ENCODE assay signal across 20 cellular contexts in the genomic region with DNA sequence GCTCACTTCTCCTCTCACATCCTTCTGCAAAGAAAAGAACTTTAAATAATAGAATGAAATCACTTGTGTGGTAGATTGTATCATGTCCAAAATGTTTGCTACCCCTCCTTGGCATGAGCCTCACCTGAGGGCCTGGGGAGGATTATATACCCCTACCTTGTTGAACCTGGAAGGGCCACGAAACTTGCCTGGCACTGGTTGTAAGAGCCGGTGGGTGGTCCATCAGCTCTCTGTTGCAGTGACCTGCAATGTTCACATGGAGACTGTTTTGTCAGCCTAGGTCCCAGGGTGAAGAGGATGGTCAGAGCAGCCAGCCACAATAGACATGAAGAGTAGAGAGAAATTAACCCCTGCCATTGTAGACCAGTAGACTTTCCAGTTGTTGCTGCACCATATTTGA. TPM values are rescaled to one million over a fixed set of nuclear protein-coding genes. Genes with fewer than 3 reads are reported as not detected.
DNase-seq lines count a peak whose midpoint lies in the region; ATAC-seq and TF ChIP-seq lines count a peak whose summit lies in the region.
"Had no signal": no experiment of that assay in that cellular context is flagged by ENCODE, and none has a peak within 500 bp of the region (broad histone marks: within the 10 kb centered on the region; RNA-seq: fewer than 3 reads in every experiment).

No MANE protein-coding gene starts in this region.

- H3K27ac Mint-ChIP-seq in activated naive CD4-positive, alpha-beta T cell treated with anti-CD3 and anti-CD28 coated beads, Interleukin-2, amount 10 ng/mL, durations not matched to agents 7 days and 5 days, result peak overlapping the region; percentile 5
- no peak overlapping the region for H3K27ac Mint-ChIP-seq in natural killer cell treated with Interleukin-12 subunit alpha and Interleukin-12 subunit beta and Interleukin-15 and Interleukin-18, amount 100 ng/mL, for 72 hours
- no peak overlapping the region for H3K27ac Mint-ChIP-seq in natural killer cell
- H3K27ac Mint-ChIP-seq in CD8-positive, alpha-beta memory T cell, result peak overlapping the region in 1 of 8 donors; percentile 65
- H3K27ac Mint-ChIP-seq: CD4-positive, alpha-beta T cell; GM23338 had no signal

- intact Hi-C loops in natural killer cell (cut with micrococcal nuclease), result no loop called here

- H3K4me3 ChIP-seq in parathyroid adenoma (ENCODE audit: low read depth, low read length), result no peak overlapping the region
- no peak overlapping the region for H3K4me3 ChIP-seq in CD8-positive, alpha-beta memory T cell (ENCODE audit: low read length)
- H3K4me3 ChIP-seq: A549, GM23338 had no signal

- ATAC-seq in natural killer cell treated with Interleukin-12 subunit alpha and Interleukin-12 subunit beta and Interleukin-15 and Interleukin-18, amount 100 ng/mL, for 72 hours, result no peak
- ATAC-seq in natural killer cell (no peak), GM21528 (IDR thresholded peaks at IDR 0.05; ENCODE audit: low FRiP score, unreplicated experiment) (no peak)

- CTCF ChIA-PET in activated naive CD4-positive, alpha-beta T cell treated with anti-CD3 and anti-CD28 coated beads, Interleukin-2, amount 10 ng/mL, durations not matched to agents 7 days and 5 days (lab: Charles Lee), result interaction anchor here (1.9 kb wide), 1 partner anchor 12 kb away, joined by 6 read pairs; no protein-coding TSS in a partner anchor
- CTCF ChIA-PET in CD8-positive, alpha-beta memory T cell (lab: Charles Lee), result interaction anchor here (0.9 to 1.0 kb wide), 2 partner anchors 10 to 127 kb away, joined by 3 read pairs; no protein-coding TSS in a partner anchor

- H3K9me3 Mint-ChIP-seq in activated naive CD4-positive, alpha-beta T cell treated with anti-CD3 and anti-CD28 coated beads, Interleukin-2, amount 10 ng/mL, durations not matched to agents 7 days and 5 days, result no peaks in the 10 kb centered on the region
- H3K9me3 Mint-ChIP-seq in natural killer cell treated with Interleukin-12 subunit alpha and Interleukin-12 subunit beta and Interleukin-15 and Interleukin-18, amount 100 ng/mL, for 72 hours, result no peaks in the 10 kb centered on the region
- H3K9me3 Mint-ChIP-seq in natural killer cell, result no peaks in the 10 kb centered on the region
- no peaks in the 10 kb centered on the region for H3K9me3 Mint-ChIP-seq in CD8-positive, alpha-beta memory T cell
- H3K9me3 Mint-ChIP-seq: CD4-positive, alpha-beta T cell; GM23338 had no signal

- H3K27ac ChIP-seq in parathyroid adenoma, result peak overlapping the region; percentile 91
- no peak overlapping the region for H3K27ac ChIP-seq in CD8-positive, alpha-beta memory T cell (ENCODE audit: low read depth, low read length)
- H3K27ac ChIP-seq: 22Rv1, A549, C4-2B, HL-60 had no signal

- H3K36me3 Mint-ChIP-seq in activated naive CD4-positive, alpha-beta T cell treated with anti-CD3 and anti-CD28 coated beads, Interleukin-2, amount 10 ng/mL, durations not matched to agents 7 days and 5 days, result peaks cover 3% of the 10 kb centered on the region
- H3K36me3 Mint-ChIP-seq in natural killer cell treated with Interleukin-12 subunit alpha and Interleukin-12 subunit beta and Interleukin-15 and Interleukin-18, amount 100 ng/mL, for 72 hours, result no peaks in the 10 kb centered on the region
- H3K36me3 Mint-ChIP-seq in natural killer cell, result no peaks in the 10 kb centered on the region
- peaks cover 0 to 33% (median 0%) of the 10 kb centered on the region in 3 donors for H3K36me3 Mint-ChIP-seq in CD8-positive, alpha-beta memory T cell

- no peak for DNase-seq in activated naive CD4-positive, alpha-beta T cell treated with anti-CD3 and anti-CD28 coated beads, Interleukin-2, amount 10 ng/mL, durations not matched to agents 7 days and 5 days
- DNase-seq in activated naive CD4-positive, alpha-beta T cell (lab: John Stamatoyannopoulos, UW), result no peak
- DNase-seq in natural killer cell treated with Interleukin-12 subunit alpha and Interleukin-12 subunit beta and Interleukin-15 and Interleukin-18, amount 100 ng/mL, for 72 hours (ENCODE audit: low spot score), result peak; percentile 54
- no peak for DNase-seq in natural killer cell
- no peak for DNase-seq in CD8-positive, alpha-beta memory T cell
- DNase-seq: AML-193; Calu3; CD4-positive, alpha-beta T cell; DMS79 treated with DMSO at 0.1 percent for 48 hours; GF-D8; HCEC 1CT had no signal

- H3K4me1 Mint-ChIP-seq in activated naive CD4-positive, alpha-beta T cell treated with anti-CD3 and anti-CD28 coated beads, Interleukin-2, amount 10 ng/mL, durations not matched to agents 7 days and 5 days, result no peaks in the 10 kb centered on the region
- no peaks in the 10 kb centered on the region for H3K4me1 Mint-ChIP-seq in natural killer cell treated with Interleukin-12 subunit alpha and Interleukin-12 subunit beta and Interleukin-15 and Interleukin-18, amount 100 ng/mL, for 72 hours (ENCODE audit: low read depth in 2 of 2)
- no peaks in the 10 kb centered on the region for H3K4me1 Mint-ChIP-seq in natural killer cell
- H3K4me1 Mint-ChIP-seq in CD8-positive, alpha-beta memory T cell, result no peaks in the 10 kb centered on the region

- H3K4me3 Mint-ChIP-seq in activated naive CD4-positive, alpha-beta T cell treated with anti-CD3 and anti-CD28 coated beads, Interleukin-2, amount 10 ng/mL, durations not matched to agents 7 days and 5 days, result no peak overlapping the region
- no peak overlapping the region for H3K4me3 Mint-ChIP-seq in natural killer cell treated with Interleukin-12 subunit alpha and Interleukin-12 subunit beta and Interleukin-15 and Interleukin-18, amount 100 ng/mL, for 72 hours
- H3K4me3 Mint-ChIP-seq in natural killer cell, result no peak overlapping the region
- H3K4me3 Mint-ChIP-seq in CD8-positive, alpha-beta memory T cell, result no peak overlapping the region
- H3K4me3 Mint-ChIP-seq: CD4-positive, alpha-beta T cell; GM23338 had no signal

- H3K27me3 Mint-ChIP-seq in activated naive CD4-positive, alpha-beta T cell treated with anti-CD3 and anti-CD28 coated beads, Interleukin-2, amount 10 ng/mL, durations not matched to agents 7 days and 5 days, result peaks cover 2% of the 10 kb centered on the region
- no peaks in the 10 kb centered on the region for H3K27me3 Mint-ChIP-seq in natural killer cell treated with Interleukin-12 subunit alpha and Interleukin-12 subunit beta and Interleukin-15 and Interleukin-18, amount 100 ng/mL, for 72 hours
- H3K27me3 Mint-ChIP-seq in natural killer cell (ENCODE audit: low read depth in 2 of 2), result no peaks in the 10 kb centered on the region
- H3K27me3 Mint-ChIP-seq in CD8-positive, alpha-beta memory T cell, result no peaks in the 10 kb centered on the region
- H3K27me3 Mint-ChIP-seq: CD4-positive, alpha-beta T cell had no signal

- no peaks in the 10 kb centered on the region for H3K9me3 ChIP-seq in parathyroid adenoma (ENCODE audit: control insufficient read depth, low read length)
- no peaks in the 10 kb centered on the region for H3K9me3 ChIP-seq in CD8-positive, alpha-beta memory T cell (ENCODE audit: low read length)
- H3K9me3 ChIP-seq: A549 had no signal

- POLR2A ChIA-PET in CD8-positive, alpha-beta memory T cell (lab: Charles Lee), result no interaction called here

- peaks cover 20% of the 10 kb centered on the region for H3K4me1 ChIP-seq in parathyroid adenoma
- H3K4me1 ChIP-seq in CD8-positive, alpha-beta memory T cell (ENCODE audit: insufficient read depth, low read length), result no peaks in the 10 kb centered on the region

- TF ChIP-seq CTCF in natural killer cell (IDR thresholded peaks at IDR 0.05) (no peak), parathyroid adenoma (IDR thresholded peaks at IDR 0.05) (no peak)

- no peak overlapping the region for H3K9ac ChIP-seq in parathyroid adenoma

- H3K4me2 ChIP-seq in parathyroid adenoma (ENCODE audit: low read length), result no peak overlapping the region
- H3K4me2 ChIP-seq: A549, GM23338 had no signal

- H3K27me3 ChIP-seq in parathyroid adenoma (ENCODE audit: control insufficient read depth, insufficient read depth, low read length), result no peaks in the 10 kb centered on the region
- no peaks in the 10 kb centered on the region for H3K27me3 ChIP-seq in CD8-positive, alpha-beta memory T cell (ENCODE audit: insufficient read depth, low read length, poor library complexity, severe bottlenecking)

- H3K36me3 ChIP-seq in parathyroid adenoma (ENCODE audit: control insufficient read depth, insufficient read depth, low read length), result no peaks in the 10 kb centered on the region
- H3K36me3 ChIP-seq in CD8-positive, alpha-beta memory T cell (ENCODE audit: insufficient read depth, low read length), result peaks cover 8% of the 10 kb centered on the region

- no peak overlapping the region for H2AFZ ChIP-seq in parathyroid adenoma
- H2AFZ ChIP-seq: GM23338 had no signal

- H3K79me2 ChIP-seq in parathyroid adenoma, result no peaks in the 10 kb centered on the region

RNA-seq across cellular contexts. Expression of a gene that starts 10.2 kb away (rescaled TPM):
- total RNA-seq in natural killer cell treated with Interleukin-12 subunit alpha and Interleukin-12 subunit beta and Interleukin-15 and Interleukin-18, amount 100 ng/mL, for 72 hours, result 10 to 100 TPM; 34.3 to 54.2 TPM
- total RNA-seq in natural killer cell, result 10 to 100 TPM; 49.0 to 71.3 (median 56.5) TPM
- total RNA-seq in CD8-positive, alpha-beta memory T cell, result 10 to 100 TPM; 45.7 to 46.8 TPM
- polyA plus RNA-seq in CD8-positive, alpha-beta memory T cell, result 66.4 TPM

RNA-seq across cellular contexts. Expression of a gene that starts 19.4 kb away (rescaled TPM):
- 1 to 10 TPM; 1.1 to 2.8 TPM for total RNA-seq in natural killer cell treated with Interleukin-12 subunit alpha and Interleukin-12 subunit beta and Interleukin-15 and Interleukin-18, amount 100 ng/mL, for 72 hours
- total RNA-seq in natural killer cell, result 1 to 10 TPM in 1 of 3 donors, under 1 TPM in 2; 0.26 to 4.9 (median 0.70) TPM
- total RNA-seq in CD8-positive, alpha-beta memory T cell, result under 1 TPM; 0.83 to 0.86 TPM
- polyA plus RNA-seq in CD8-positive, alpha-beta memory T cell, result not detected
- total RNA-seq: HT1080 had no signal

RNA-seq across cellular contexts. Expression of a gene that starts 20.2 kb away (rescaled TPM):
- total RNA-seq in natural killer cell treated with Interleukin-12 subunit alpha and Interleukin-12 subunit beta and Interleukin-15 and Interleukin-18, amount 100 ng/mL, for 72 hours, result not detected
- total RNA-seq in natural killer cell, result under 1 TPM in 1 of 3 donors, not detected in 2; 0.60 TPM
- not detected for total RNA-seq in CD8-positive, alpha-beta memory T cell
- not detected for polyA plus RNA-seq in CD8-positive, alpha-beta memory T cell
- total RNA-seq: Calu3; CD4-positive, alpha-beta T cell; GM23338; HT1080 had no signal
- polyA plus RNA-seq: A549, BJ had no signal

RNA-seq across cellular contexts. Expression of a gene that starts 43.7 kb away (rescaled TPM):
- total RNA-seq in natural killer cell treated with Interleukin-12 subunit alpha and Interleukin-12 subunit beta and Interleukin-15 and Interleukin-18, amount 100 ng/mL, for 72 hours, result not detected
- not detected for total RNA-seq in natural killer cell
- not detected for total RNA-seq in CD8-positive, alpha-beta memory T cell
- not detected for polyA plus RNA-seq in CD8-positive, alpha-beta memory T cell
- total RNA-seq: CD4-positive, alpha-beta T cell; HT1080 had no signal
- polyA plus RNA-seq: BJ had no signal

RNA-seq across cellular contexts. Expression of a gene that starts 58.1 kb away (rescaled TPM):
- 10 to 100 TPM; 15.3 to 25.6 TPM for total RNA-seq in natural killer cell treated with Interleukin-12 subunit alpha and Interleukin-12 subunit beta and Interleukin-15 and Interleukin-18, amount 100 ng/mL, for 72 hours
- 10 to 100 TPM; 30.7 to 45.5 (median 32.5) TPM for total RNA-seq in natural killer cell
- total RNA-seq in CD8-positive, alpha-beta memory T cell, result 10 to 100 TPM; 34.7 to 42.9 TPM
- polyA plus RNA-seq in CD8-positive, alpha-beta memory T cell, result 11.0 TPM
